ENCODE assay signal across 24 cellular contexts in the genomic region with DNA sequence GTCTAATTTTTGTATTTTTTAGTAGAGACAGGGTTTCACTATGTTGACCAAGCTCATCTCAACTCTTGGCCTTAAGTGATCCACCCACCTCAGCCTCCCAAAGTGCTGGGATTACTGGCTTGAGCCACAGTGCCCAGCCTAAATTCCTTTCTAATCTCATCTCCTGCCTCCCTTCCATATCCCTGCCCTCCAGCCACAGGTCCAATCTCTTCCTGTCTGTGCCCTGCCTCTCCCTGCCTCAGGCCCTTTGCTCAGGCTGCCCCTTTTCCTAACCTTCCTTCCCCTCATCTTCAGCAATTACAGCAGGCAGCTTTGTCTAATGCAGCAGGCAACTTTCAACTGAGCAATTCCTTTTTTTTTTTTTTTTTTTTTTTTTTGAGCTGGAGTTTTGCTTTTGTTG.
"Had no signal": no experiment of that assay in that cellular context is flagged by ENCODE, and none has a peak within 500 bp of the region (broad histone marks: within the 10 kb centered on the region; RNA-seq: fewer than 3 reads in every experiment).

No MANE protein-coding gene starts in this region.

- H3K9me3 ChIP-seq: heart right ventricle, left ventricle myocardium inferior, ovary, prostate gland, stomach, testis, thyroid gland, transverse colon, upper lobe of left lung, vagina had no signal

- H3K27me3 ChIP-seq: heart right ventricle, hepatocyte, ovary, stomach, testis, thyroid gland, transverse colon, upper lobe of left lung, vagina had no signal

- H3K36me3 ChIP-seq: heart right ventricle, left ventricle myocardium inferior, ovary, prostate gland, stomach, thyroid gland, transverse colon, upper lobe of left lung, vagina had no signal

- DNase-seq: heart right ventricle; left ventricle myocardium inferior; mesendoderm; naive B cell; natural killer cell; nephron progenitor cell; ovary; retina; right cardiac atrium; stimulated activated CD4-positive, alpha-beta T cell treated with anti-CD3 and anti-CD28 coated beads, Interleukin-4, amount 100 ng/mL, for 24 hours; stimulated activated naive CD4-positive, alpha-beta T cell; stomach; testis; thyroid gland; transverse colon; upper lobe of left lung had no signal

- ATAC-seq: natural killer cell; sciatic nerve; stimulated activated effector memory CD8-positive, alpha-beta T cell treated with anti-CD3 and anti-CD28 coated beads, Interleukin-12 subunit alpha, Interleukin-12 subunit beta, amount 100 ng/mL, for 72 hours had no signal

- FAIRE-seq: keratinocyte had no signal

- H3K4me1 ChIP-seq: prostate gland, stomach, testis, thyroid gland, transverse colon, vagina had no signal

- H3K27ac ChIP-seq: hepatocyte, ovary, prostate gland, skin epidermis, stomach, testis, thyroid gland, transverse colon, vagina had no signal

- H3K4me3 ChIP-seq: heart right ventricle, hepatocyte, left ventricle myocardium inferior, lung, ovary, prostate gland, skin epidermis, stomach, testis, thyroid gland, transverse colon, upper lobe of left lung, vagina had no signal
